ENCODE assay signal across 20 cellular contexts in the genomic region with DNA sequence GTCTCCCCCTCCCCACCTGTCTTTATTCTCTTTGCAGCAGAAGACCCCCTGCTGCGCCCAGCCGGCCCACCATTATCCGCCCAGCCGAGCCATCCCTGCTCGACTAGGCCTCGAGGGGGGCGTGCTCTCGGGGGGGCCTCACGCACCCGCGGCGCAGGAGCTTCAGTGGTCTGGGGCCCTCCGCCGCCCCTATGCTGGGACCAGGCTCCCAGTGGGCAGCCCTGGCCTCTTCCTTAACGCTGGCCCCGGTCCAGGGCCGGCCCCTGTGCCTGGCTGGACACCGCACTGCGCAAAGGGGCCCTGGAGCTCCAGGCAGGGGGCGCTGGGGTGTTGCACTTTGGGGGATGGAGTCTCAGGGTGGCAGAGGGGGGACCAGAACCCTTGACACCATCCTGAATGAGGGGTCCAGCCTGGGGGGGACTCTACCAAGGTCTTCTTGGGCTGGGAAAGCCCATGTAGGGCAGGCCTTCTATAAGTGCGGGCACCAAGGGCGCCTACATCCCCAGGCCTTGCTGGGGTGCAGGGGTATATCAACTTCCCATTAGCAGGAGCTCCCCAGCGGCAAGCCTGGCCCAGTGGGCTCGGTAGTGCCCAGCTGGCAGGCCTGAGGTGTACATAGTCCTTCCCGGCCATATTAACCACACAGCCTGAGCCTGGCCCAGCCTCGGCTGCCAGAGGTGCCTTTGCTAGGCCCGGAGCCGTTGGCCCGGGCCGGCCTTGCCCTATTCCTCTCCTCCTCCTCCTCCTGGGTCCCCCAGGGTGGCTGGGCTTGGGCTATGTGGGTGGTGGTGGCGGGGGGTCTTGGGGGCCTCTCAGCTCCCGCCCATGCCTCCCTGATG. TPM values are rescaled to one million over a fixed set of nuclear protein-coding genes. Genes with fewer than 3 reads are reported as not detected.
DNase-seq lines count a peak whose midpoint lies in the region; ATAC-seq, FAIRE-seq and TF ChIP-seq lines count a peak whose summit lies in the region.
"Had no signal": no experiment of that assay in that cellular context is flagged by ENCODE, and none has a peak within 500 bp of the region (broad histone marks: within the 10 kb centered on the region; RNA-seq: fewer than 3 reads in every experiment).

No MANE protein-coding gene starts in this region.

- H3K4me2 ChIP-seq in HCT116 (ENCODE audit: low read length) (no peak overlapping the region), mammary epithelial cell (ENCODE audit: insufficient read depth, low read depth, low read length) (no peak overlapping the region)

- no peak overlapping the region for H3K4me3 Mint-ChIP-seq in nephron progenitor cell
- no peak overlapping the region for H3K4me3 Mint-ChIP-seq in naive thymus-derived CD8-positive, alpha-beta T cell
- H3K4me3 Mint-ChIP-seq: T-helper 1 cell treated with Interleukin-12 subunit alpha and Interleukin-12 subunit beta and Interleukin-4 antibody, amounts not matched to agents 30 μg/mL and 1 μg/mL, for 36 hours had no signal

- ATAC-seq in HCT116: no peak
- no peak for ATAC-seq in naive thymus-derived CD8-positive, alpha-beta T cell

- H3K9me2 ChIP-seq in HCT116 (ENCODE audit: insufficient read depth): no peaks in the 10 kb centered on the region

- BruUV-seq in HCT116 (replicated peaks; lab: Mats Ljungman, UMichigan): TSS peak; percentile 39
- TSS peak; percentile 28 for BruUV-seq in mammary epithelial cell (replicated peaks; lab: Mats Ljungman, UMichigan)

- peaks cover 9 to 13% of the 10 kb centered on the region in 2 experiments; a peak in 3 of 4 replicates for H3K36me3 ChIP-seq in HCT116 (ENCODE audit: control insufficient read depth in 1 of 2, insufficient read depth in 2 of 2, low read length in 2 of 2)
- H3K36me3 ChIP-seq in mammary epithelial cell (ENCODE audit: insufficient read depth, low read length): peaks cover 6% of the 10 kb centered on the region

- CTCF ChIA-PET in HCT116 (lab: Charles Lee): no interaction called here
- CTCF ChIA-PET in mammary epithelial cell (lab: Charles Lee; ENCODE audit: low non-redundant PET): no interaction called here

- dilution Hi-C loops in mammary epithelial cell (cut with HindIII; ENCODE audit: low sequenced_read_pairs): no loop called here

- H4K20me1 ChIP-seq in HCT116 (ENCODE audit: insufficient read depth): no peaks in the 10 kb centered on the region
- no peaks in the 10 kb centered on the region for H4K20me1 ChIP-seq in mammary epithelial cell (ENCODE audit: insufficient read depth, low read length)

- in situ Hi-C loops in mammary epithelial cell (cut with MboI; ENCODE audit: low sequenced_read_pairs in 2 of 2): no loop called here

- peaks cover 6% of the 10 kb centered on the region for H3K27me3 Mint-ChIP-seq in nephron progenitor cell (ENCODE audit: low read depth, poor library complexity)
- H3K27me3 Mint-ChIP-seq in naive thymus-derived CD8-positive, alpha-beta T cell: no peaks in the 10 kb centered on the region

- H3K27ac ChIP-seq in HCT116 (ENCODE audit: low read depth, low read length) (no peak overlapping the region), mammary epithelial cell (ENCODE audit: insufficient read depth, low read depth, low read length) (no peak overlapping the region)

- H3K9me3 Mint-ChIP-seq in nephron progenitor cell: peaks cover 2% of the 10 kb centered on the region
- peaks cover 0 to under 1% (median 0%) of the 10 kb centered on the region in 9 donors for H3K9me3 Mint-ChIP-seq in naive thymus-derived CD8-positive, alpha-beta T cell

- no peak for FAIRE-seq in GM19239 (lab: Jason Lieb, UNC)
- FAIRE-seq: G401.6 had no signal

- peak overlapping the region; percentile 96 for H3K27ac Mint-ChIP-seq in nephron progenitor cell
- peak overlapping the region in 1 of 10 donors; percentile 70 for H3K27ac Mint-ChIP-seq in naive thymus-derived CD8-positive, alpha-beta T cell
- H3K27ac Mint-ChIP-seq: T-helper 1 cell treated with Interleukin-12 subunit alpha and Interleukin-12 subunit beta and Interleukin-4 antibody, amounts not matched to agents 30 μg/mL and 1 μg/mL, for 36 hours had no signal

- H3K4me1 ChIP-seq in HCT116 (ENCODE audit: control insufficient read depth in 1 of 2, insufficient read depth in 2 of 2, low read length in 2 of 2) (peaks cover 2 to 12% of the 10 kb centered on the region in 2 experiments; a peak in 3 of 4 replicates), mammary epithelial cell (ENCODE audit: insufficient read depth, low read length) (peaks cover 8% of the 10 kb centered on the region)

- H3K27me3 ChIP-seq in HCT116 (ENCODE audit: insufficient read depth, low read length): no peaks in the 10 kb centered on the region
- no peaks in the 10 kb centered on the region for H3K27me3 ChIP-seq in mammary epithelial cell (ENCODE audit: insufficient read depth, low read length)

- H3K4me3 ChIP-seq in HCT116 (replicated peaks in 1 of 2; ENCODE audit: low read depth in 1 of 2, low read length in 2 of 2) (no peak overlapping the region), mammary epithelial cell (replicated peaks in 1 of 3; ENCODE audit: insufficient read depth in 1 of 3, low read depth in 2 of 3, low read length in 3 of 3) (no peak overlapping the region)

- H3K9ac ChIP-seq in HCT116 (ENCODE audit: low read length): no peak overlapping the region
- H3K9ac ChIP-seq in mammary epithelial cell (ENCODE audit: insufficient read depth, low read length): no peak overlapping the region

- no peak for TF ChIP-seq RAD21 in HCT116 (IDR thresholded peaks at IDR 0.05; ENCODE audit: low read depth)

- RAD21 ChIA-PET in HCT116 (lab: Charles Lee; ENCODE audit: low non-redundant PET in 1 of 2, low total read pairs in 2 of 2, uncharacterized antibody in 2 of 2, unreplicated experiment in 2 of 2): no interaction called here

- WGBS in mammary epithelial cell (ENCODE audit: low coverage, missing lambda C conversion rate): 87% methylated on average over 15 of the region's 32 CpGs

- no peak for TF ChIP-seq POLR2A in HCT116 (IDR thresholded peaks at IDR 0.05; ENCODE audit: borderline replicate concordance, extremely low read depth, insufficient read depth, insufficient read length)

- POLR2A ChIA-PET in HCT116 (lab: Charles Lee): no interaction called here
- POLR2A ChIA-PET in naive thymus-derived CD8-positive, alpha-beta T cell (lab: Charles Lee): interaction anchor here (0.6 kb wide), 1 partner anchor 320 kb away, joined by 3 read pairs; no protein-coding TSS in a partner anchor

- peaks cover 17% of the 10 kb centered on the region for H3K36me3 Mint-ChIP-seq in nephron progenitor cell (ENCODE audit: low read depth)
- peaks cover 0 to 36% (median 1%) of the 10 kb centered on the region in 3 donors for H3K36me3 Mint-ChIP-seq in naive thymus-derived CD8-positive, alpha-beta T cell

- H2AFZ ChIP-seq in HCT116 (ENCODE audit: low read depth, low read length, poor library complexity, severe bottlenecking): no peak overlapping the region
- no peak overlapping the region for H2AFZ ChIP-seq in mammary epithelial cell (ENCODE audit: low read depth, low read length)

- peaks cover 21% of the 10 kb centered on the region for H3K4me1 Mint-ChIP-seq in nephron progenitor cell
- peaks cover 4 to 10% (median 6%) of the 10 kb centered on the region in 4 donors for H3K4me1 Mint-ChIP-seq in naive thymus-derived CD8-positive, alpha-beta T cell

- no peaks in the 10 kb centered on the region for H3K79me2 ChIP-seq in HCT116 (ENCODE audit: insufficient read depth, low read length)
- peaks cover 4% of the 10 kb centered on the region for H3K79me2 ChIP-seq in mammary epithelial cell (ENCODE audit: insufficient read depth, low read length)

- TF ChIP-seq CTCF in HCT116 (IDR thresholded peaks at IDR 0.05 in 2 of 3, conservative IDR thresholded peaks at IDR 0.05 in 1 of 3; ENCODE audit: borderline replicate concordance in 1 of 3, insufficient read depth in 1 of 3, low read depth in 2 of 3, low read length in 2 of 3) (no peak), mammary epithelial cell (conservative IDR thresholded peaks at IDR 0.05 in 1 of 2, IDR thresholded peaks at IDR 0.05 in 1 of 2; ENCODE audit: extremely low read depth in 1 of 2, insufficient read depth in 1 of 2, low read depth in 1 of 2, low read length in 2 of 2) (no peak), nephron progenitor cell (IDR thresholded peaks at IDR 0.05) (no peak)

- H3K9me3 ChIP-seq in HCT116 (ENCODE audit: control insufficient read depth in 1 of 2, insufficient read depth in 1 of 2, low read depth in 1 of 2, low read length in 2 of 2) (no peaks in the 10 kb centered on the region), mammary epithelial cell (replicated peaks; ENCODE audit: insufficient read depth, low read length) (no peaks in the 10 kb centered on the region)

- intact Hi-C loops in HCT116 (cut with micrococcal nuclease) (no loop called here), mammary epithelial cell (cut with micrococcal nuclease) (no loop called here)

- DNase-seq in D341Med (ENCODE audit: low spot score) (peak; percentile 19), HCT116 (ENCODE audit: low read depth, low spot score) (no peak), mammary epithelial cell (no peak), nephron progenitor cell (no peak), GM19239 (ENCODE audit: insufficient read length, low spot score) (no peak), NCI-H2107 treated with DMSO at 0.1 percent for 48 hours (lab: John Stamatoyannopoulos, UW; ENCODE audit: unreplicated experiment) (no peak), NCI-H187 treated with DMSO at 0.1 percent for 48 hours (lab: John Stamatoyannopoulos, UW) (no peak)
- no peak for DNase-seq in naive thymus-derived CD8-positive, alpha-beta T cell
- DNase-seq: ACHN, C1 segment of cervical spinal cord, DND-41, GOT3, NCI-H1417 treated with DMSO at 0.1 percent for 48 hours, NCI-H2029 treated with DMSO at 0.1 percent for 48 hours, NCI-H510A treated with DMSO at 0.1 percent for 48 hours, NCI-H774, OCI-M1, RPMI8226 had no signal

TF ChIP-seq in HCT116, 20 proteins besides CTCF, POLR2A, EP300 and RAD21 (continues in another document):
- no peak for TF ChIP-seq ZNF274 (IDR thresholded peaks at IDR 0.05; ENCODE audit: low read depth, low read length)

RNA-seq across cellular contexts. Expression of a gene that starts 4.9 kb away (rescaled TPM):
- total RNA-seq in HCT116 (2021; ENCODE audit: unreplicated experiment) (26.3 TPM), mammary epithelial cell (10 to 100 TPM; 21.3 to 26.7 TPM)
- polyA plus RNA-seq in HCT116 (2012): 43.7 and 46.8 TPM in 2 replicates
- 34.4 TPM for polyA plus RNA-seq in mammary epithelial cell
- polyA minus RNA-seq in mammary epithelial cell: 11.4 TPM
- total RNA-seq in naive thymus-derived CD8-positive, alpha-beta T cell: 1 to 10 TPM; 6.7 to 8.9 TPM
- 10 to 100 TPM; 23.7 to 26.3 (median 25.0) TPM for polyA plus RNA-seq in naive thymus-derived CD8-positive, alpha-beta T cell

RNA-seq across cellular contexts. Expression of a gene that starts 17.1 kb away (rescaled TPM):
- total RNA-seq in HCT116 (2021; ENCODE audit: unreplicated experiment) (0.74 TPM), mammary epithelial cell (under 1 TPM; 0.33 to 0.50 TPM)
- polyA plus RNA-seq in HCT116 (2012): 0.17 and 0.42 TPM in 2 replicates
- polyA plus RNA-seq in mammary epithelial cell: 0.07 TPM
- not detected for polyA minus RNA-seq in mammary epithelial cell
- total RNA-seq in naive thymus-derived CD8-positive, alpha-beta T cell: under 1 TPM; 0.41 to 0.60 TPM
- under 1 TPM in 1 of 3 donors, not detected in 2; 0.17 TPM for polyA plus RNA-seq in naive thymus-derived CD8-positive, alpha-beta T cell

RNA-seq across cellular contexts. Expression of a gene that starts 40.2 kb away (rescaled TPM):
- total RNA-seq in HCT116 (2021; ENCODE audit: unreplicated experiment) (103 TPM), mammary epithelial cell (10 to 100 TPM; 29.2 to 58.5 TPM)
- polyA plus RNA-seq in HCT116 (2012): 92.2 and 98.1 TPM in 2 replicates
- 56.7 TPM for polyA plus RNA-seq in mammary epithelial cell
- 38.8 TPM for polyA minus RNA-seq in mammary epithelial cell
- total RNA-seq in naive thymus-derived CD8-positive, alpha-beta T cell: 10 to 100 TPM; 25.8 to 26.5 TPM
- polyA plus RNA-seq in naive thymus-derived CD8-positive, alpha-beta T cell: under 1 TPM; 0.30 to 0.59 (median 0.40) TPM
